In genomic region chr16:27268376-27269299, GRCh38 we compare ENCODE assay signal across 1 cellular context.
TF ChIP-seq lines count a peak whose summit lies in the region.

A gene with protein sequence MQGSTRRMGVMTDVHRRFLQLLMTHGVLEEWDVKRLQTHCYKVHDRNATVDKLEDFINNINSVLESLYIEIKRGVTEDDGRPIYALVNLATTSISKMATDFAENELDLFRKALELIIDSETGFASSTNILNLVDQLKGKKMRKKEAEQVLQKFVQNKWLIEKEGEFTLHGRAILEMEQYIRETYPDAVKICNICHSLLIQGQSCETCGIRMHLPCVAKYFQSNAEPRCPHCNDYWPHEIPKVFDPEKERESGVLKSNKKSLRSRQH (minus strand): TSS chr16:27268772. CDS start chr16:27257570, 11,202 bp downstream.

TF ChIP-seq in A549, 52 proteins besides CTCF, POLR2A, EP300 and RAD21 (continued from another document):
- TF ChIP-seq ATOH8 (CRISPR knock-in tag; IDR thresholded peaks at IDR 0.05; ENCODE audit: low read depth) (no peak), PHF8 (IDR thresholded peaks at IDR 0.05; ENCODE audit: borderline replicate concordance, low read depth) (peak; percentile 83), RCOR1 (IDR thresholded peaks at IDR 0.05; ENCODE audit: low read depth, low read length) (no peak), RFX5 (IDR thresholded peaks at IDR 0.05) (no peak; the same call in 1 of the 2 replicates), HEYL (CRISPR knock-in tag; IDR thresholded peaks at IDR 0.05) (no peak), POLR2AphosphoS2 (conservative IDR thresholded peaks at IDR 0.05; ENCODE audit: low read length) (no peak), E2F6 (IDR thresholded peaks at IDR 0.05; ENCODE audit: borderline replicate concordance, low read depth) (peak; percentile 81; the same call in 1 of the 2 replicates), NFE2L2 (conservative IDR thresholded peaks at IDR 0.05; ENCODE audit: low read length) (no peak), PBX3 (IDR thresholded peaks at IDR 0.05) (peak; percentile 86), HOXB13 (CRISPR knock-in tag; IDR thresholded peaks at IDR 0.05; ENCODE audit: low read depth) (0 out of 2 replicates have a peak, but pooled peaks have one; percentile 3), ESRRA (IDR thresholded peaks at IDR 0.05; ENCODE audit: borderline replicate concordance, low read length) (no peak), JUNB (IDR thresholded peaks at IDR 0.05) (no peak), RARB (CRISPR knock-in tag; IDR thresholded peaks at IDR 0.05) (no peak), SMC3 (IDR thresholded peaks at IDR 0.05) (no peak), HOXB5 (CRISPR knock-in tag; IDR thresholded peaks at IDR 0.05) (no peak; the same call in 1 of the 2 replicates), MAFK (IDR thresholded peaks at IDR 0.05; ENCODE audit: partially characterized antibody) (no peak), JUN (IDR thresholded peaks at IDR 0.05) (peak; percentile 55 to 84; a peak in 2 of 5 replicates)
- TF ChIP-seq, protein P1, sequence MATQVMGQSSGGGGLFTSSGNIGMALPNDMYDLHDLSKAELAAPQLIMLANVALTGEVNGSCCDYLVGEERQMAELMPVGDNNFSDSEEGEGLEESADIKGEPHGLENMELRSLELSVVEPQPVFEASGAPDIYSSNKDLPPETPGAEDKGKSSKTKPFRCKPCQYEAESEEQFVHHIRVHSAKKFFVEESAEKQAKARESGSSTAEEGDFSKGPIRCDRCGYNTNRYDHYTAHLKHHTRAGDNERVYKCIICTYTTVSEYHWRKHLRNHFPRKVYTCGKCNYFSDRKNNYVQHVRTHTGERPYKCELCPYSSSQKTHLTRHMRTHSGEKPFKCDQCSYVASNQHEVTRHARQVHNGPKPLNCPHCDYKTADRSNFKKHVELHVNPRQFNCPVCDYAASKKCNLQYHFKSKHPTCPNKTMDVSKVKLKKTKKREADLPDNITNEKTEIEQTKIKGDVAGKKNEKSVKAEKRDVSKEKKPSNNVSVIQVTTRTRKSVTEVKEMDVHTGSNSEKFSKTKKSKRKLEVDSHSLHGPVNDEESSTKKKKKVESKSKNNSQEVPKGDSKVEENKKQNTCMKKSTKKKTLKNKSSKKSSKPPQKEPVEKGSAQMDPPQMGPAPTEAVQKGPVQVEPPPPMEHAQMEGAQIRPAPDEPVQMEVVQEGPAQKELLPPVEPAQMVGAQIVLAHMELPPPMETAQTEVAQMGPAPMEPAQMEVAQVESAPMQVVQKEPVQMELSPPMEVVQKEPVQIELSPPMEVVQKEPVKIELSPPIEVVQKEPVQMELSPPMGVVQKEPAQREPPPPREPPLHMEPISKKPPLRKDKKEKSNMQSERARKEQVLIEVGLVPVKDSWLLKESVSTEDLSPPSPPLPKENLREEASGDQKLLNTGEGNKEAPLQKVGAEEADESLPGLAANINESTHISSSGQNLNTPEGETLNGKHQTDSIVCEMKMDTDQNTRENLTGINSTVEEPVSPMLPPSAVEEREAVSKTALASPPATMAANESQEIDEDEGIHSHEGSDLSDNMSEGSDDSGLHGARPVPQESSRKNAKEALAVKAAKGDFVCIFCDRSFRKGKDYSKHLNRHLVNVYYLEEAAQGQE (IDR thresholded peaks at IDR 0.05): 0 out of 2 replicates have a peak, but pooled peaks have one; percentile 17
- TF ChIP-seq, protein P2, sequence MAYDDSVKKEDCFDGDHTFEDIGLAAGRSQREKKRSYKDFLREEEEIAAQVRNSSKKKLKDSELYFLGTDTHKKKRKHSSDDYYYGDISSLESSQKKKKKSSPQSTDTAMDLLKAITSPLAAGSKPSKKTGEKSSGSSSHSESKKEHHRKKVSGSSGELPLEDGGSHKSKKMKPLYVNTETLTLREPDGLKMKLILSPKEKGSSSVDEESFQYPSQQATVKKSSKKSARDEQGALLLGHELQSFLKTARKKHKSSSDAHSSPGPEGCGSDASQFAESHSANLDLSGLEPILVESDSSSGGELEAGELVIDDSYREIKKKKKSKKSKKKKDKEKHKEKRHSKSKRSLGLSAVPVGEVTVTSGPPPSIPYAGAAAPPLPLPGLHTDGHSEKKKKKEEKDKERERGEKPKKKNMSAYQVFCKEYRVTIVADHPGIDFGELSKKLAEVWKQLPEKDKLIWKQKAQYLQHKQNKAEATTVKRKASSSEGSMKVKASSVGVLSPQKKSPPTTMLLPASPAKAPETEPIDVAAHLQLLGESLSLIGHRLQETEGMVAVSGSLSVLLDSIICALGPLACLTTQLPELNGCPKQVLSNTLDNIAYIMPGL (CRISPR knock-in tag; IDR thresholded peaks at IDR 0.05; ENCODE audit: borderline replicate concordance): no peak
